ENCODE assay signal across 27 cellular contexts in the genomic region with DNA sequence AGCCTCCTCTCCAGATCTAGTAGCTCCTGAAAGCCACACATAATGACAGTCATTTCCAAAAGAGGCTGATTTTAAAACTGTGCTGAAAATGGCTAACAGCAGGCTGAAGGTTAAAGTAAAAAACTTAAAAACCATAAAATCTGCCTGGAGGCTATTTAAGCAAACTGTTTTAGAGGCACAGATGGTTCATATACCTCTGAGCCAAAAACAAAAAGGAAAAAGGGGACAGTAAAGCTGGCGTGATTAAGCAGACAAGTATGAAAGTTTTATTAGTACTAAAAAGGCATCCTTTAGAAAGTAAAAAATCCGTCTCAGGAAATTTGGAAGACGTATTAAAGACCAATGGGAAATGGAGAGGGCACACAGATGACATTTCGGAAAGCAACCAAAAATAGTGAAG.
"Had no signal": no experiment of that assay in that cellular context is flagged by ENCODE, and none has a peak within 500 bp of the region (broad histone marks: within the 10 kb centered on the region; RNA-seq: fewer than 3 reads in every experiment).

No MANE protein-coding gene starts in this region.

- H3K36me3 Mint-ChIP-seq: activated CD8-positive, alpha-beta memory T cell treated with anti-CD3 and anti-CD28 coated beads, Interleukin-2, amount 10 ng/mL, durations not matched to agents 7 days and 5 days; mesothelial cell of epicardium; naive thymus-derived CD8-positive, alpha-beta T cell had no signal

- H3K9me3 Mint-ChIP-seq: activated CD4-positive, alpha-beta T cell treated with anti-CD3 and anti-CD28 coated beads, Interleukin-2, amount 10 ng/mL, durations not matched to agents 7 days and 5 days; activated CD8-positive, alpha-beta T cell treated with anti-CD3 and anti-CD28 coated beads for 36 hours; activated naive CD8-positive, alpha-beta T cell treated with anti-CD3 and anti-CD28 coated beads, Interleukin-2, amount 50 U/mL, for 24 hours; activated T-helper 1 cell treated with anti-CD3 and anti-CD28 coated beads, Interleukin-12 subunit alpha, Interleukin-12 subunit beta, Interleukin-2, Interleukin-4 antibody, amounts not matched to agents 30 ng/mL and 10 ng/mL and 1 ng/mL, durations not matched to agents 14 hours and 24 hours and 36 hours; mesothelial cell of epicardium; naive thymus-derived CD8-positive, alpha-beta T cell had no signal

- H3K4me3 Mint-ChIP-seq: activated CD4-positive, alpha-beta T cell treated with anti-CD3 and anti-CD28 coated beads, Interleukin-2, amount 10 ng/mL, durations not matched to agents 7 days and 5 days; activated CD8-positive, alpha-beta memory T cell treated with anti-CD3 and anti-CD28 coated beads, Interleukin-2, amount 10 ng/mL, durations not matched to agents 7 days and 5 days; activated CD8-positive, alpha-beta T cell treated with anti-CD3 and anti-CD28 coated beads for 36 hours; activated naive CD8-positive, alpha-beta T cell treated with anti-CD3 and anti-CD28 coated beads, Interleukin-2, amount 50 U/mL, for 24 hours; activated T-helper 1 cell treated with anti-CD3 and anti-CD28 coated beads, Interleukin-12 subunit alpha, Interleukin-12 subunit beta, Interleukin-2, Interleukin-4 antibody, amounts not matched to agents 30 ng/mL and 10 ng/mL and 1 ng/mL, durations not matched to agents 14 hours and 24 hours and 36 hours; mesothelial cell of epicardium; naive thymus-derived CD8-positive, alpha-beta T cell had no signal

- H3K4me1 Mint-ChIP-seq: activated CD8-positive, alpha-beta memory T cell treated with anti-CD3 and anti-CD28 coated beads, Interleukin-2, amount 10 ng/mL, durations not matched to agents 7 days and 5 days had no signal

- H3K4me3 ChIP-seq: body of pancreas, gastrocnemius medialis, lung, pancreas, psoas muscle, thoracic aorta, upper lobe of right lung had no signal

- H3K9me3 ChIP-seq: body of pancreas, gastrocnemius medialis, neutrophil, pancreas, psoas muscle, thoracic aorta, upper lobe of right lung had no signal

- H3K27me3 ChIP-seq: body of pancreas, gastrocnemius medialis, pancreas, upper lobe of right lung had no signal

- H3K27ac Mint-ChIP-seq: activated CD4-positive, alpha-beta T cell treated with anti-CD3 and anti-CD28 coated beads, Interleukin-2, amount 10 ng/mL, durations not matched to agents 7 days and 5 days; activated CD8-positive, alpha-beta memory T cell treated with anti-CD3 and anti-CD28 coated beads, Interleukin-2, amount 10 ng/mL, durations not matched to agents 7 days and 5 days; activated CD8-positive, alpha-beta T cell treated with anti-CD3 and anti-CD28 coated beads for 36 hours; activated naive CD8-positive, alpha-beta T cell treated with anti-CD3 and anti-CD28 coated beads, Interleukin-2, amount 50 U/mL, for 24 hours; activated T-helper 1 cell treated with anti-CD3 and anti-CD28 coated beads, Interleukin-12 subunit alpha, Interleukin-12 subunit beta, Interleukin-2, Interleukin-4 antibody, amounts not matched to agents 30 ng/mL and 10 ng/mL and 1 ng/mL, durations not matched to agents 14 hours and 24 hours and 36 hours; mesothelial cell of epicardium; naive thymus-derived CD8-positive, alpha-beta T cell had no signal

- H3K27ac ChIP-seq: body of pancreas, neutrophil, pancreas, psoas muscle, thoracic aorta, upper lobe of right lung had no signal

- H3K4me1 ChIP-seq: body of pancreas, upper lobe of right lung had no signal

- DNase-seq: activated CD4-positive, alpha-beta T cell treated with anti-CD3 and anti-CD28 coated beads, Interleukin-2, amount 10 ng/mL, durations not matched to agents 7 days and 5 days; activated CD4-positive, CD25-positive, alpha-beta regulatory T cell treated with anti-CD3 and anti-CD28 coated beads, Interleukin-2, amount 50 U/mL, for 72 hours; activated CD8-positive, alpha-beta memory T cell treated with anti-CD3 and anti-CD28 coated beads, Interleukin-2, amount 10 ng/mL, durations not matched to agents 7 days and 5 days; activated CD8-positive, alpha-beta T cell treated with anti-CD3 and anti-CD28 coated beads for 36 hours; activated gamma-delta T cell; activated naive CD4-positive, alpha-beta T cell treated with anti-CD3 and anti-CD28 coated beads, Interleukin-2, amount 50 U/mL, for 16 hours; activated naive CD8-positive, alpha-beta T cell treated with anti-CD3 and anti-CD28 coated beads, Interleukin-2, amount 50 U/mL, for 24 hours; activated T-cell treated with anti-CD3 and anti-CD28 coated beads for 4 hours; anterior cingulate cortex; body of pancreas; central memory CD4-positive, alpha-beta T cell; dermis blood vessel endothelial cell; effector CD8-positive, alpha-beta T cell; gastrocnemius medialis; islet precursor cell; naive thymus-derived CD8-positive, alpha-beta T cell; pancreas; psoas muscle; right cardiac atrium; stimulated activated CD4-positive, alpha-beta T cell treated with anti-CD3 and anti-CD28 coated beads, Interleukin-4, amount 100 ng/mL, for 24 hours; stimulated activated naive CD4-positive, alpha-beta T cell treated with Interleukin-2 at 50 U/mL for 16 hours; upper lobe of right lung had no signal

- H3K36me3 ChIP-seq: gastrocnemius medialis, neutrophil, pancreas, thoracic aorta, upper lobe of right lung had no signal
